In genomic region chr1:182262425-182262824, GRCh38 we compare ENCODE assay signal across 12 cellular contexts.
A peak's percentile ranks its signal among the peaks of the same experiment; 100 is the strongest.
DNase-seq lines count a peak whose midpoint lies in the region; ATAC-seq and TF ChIP-seq lines count a peak whose summit lies in the region.
"Had no signal": no experiment of that assay in that cellular context is flagged by ENCODE, and none has a peak within 500 bp of the region (broad histone marks: within the 10 kb centered on the region; RNA-seq: fewer than 3 reads in every experiment).

No MANE protein-coding gene starts in this region.

- no peak for TF ChIP-seq POLR2A in thyroid gland (IDR thresholded peaks at IDR 0.05)

- H3K4me2 ChIP-seq in GM23338 (no peak overlapping the region), Loucy (ENCODE audit: low read depth, low read length, poor library complexity, severe bottlenecking) (peak overlapping the region; percentile 58)

- no peaks in the 10 kb centered on the region for H3K4me1 ChIP-seq in GM23338 (ENCODE audit: insufficient read depth)
- H3K4me1 ChIP-seq in Loucy (ENCODE audit: insufficient read depth, low read length, poor library complexity, severe bottlenecking): peaks cover 83% of the 10 kb centered on the region
- peaks cover 10 to 11% of the 10 kb centered on the region in 2 donors for H3K4me1 ChIP-seq in thyroid gland

- no peaks in the 10 kb centered on the region for H3K9me2 ChIP-seq in GM23338 (ENCODE audit: insufficient read depth)
- H3K9me2 ChIP-seq in Loucy (replicated peaks; ENCODE audit: low read depth, low read length): no peaks in the 10 kb centered on the region

- no peaks in the 10 kb centered on the region for H3K27me3 Mint-ChIP-seq in GM23338 (ENCODE audit: insufficient read depth, low read depth, poor library complexity)
- no peaks in the 10 kb centered on the region for H3K27me3 Mint-ChIP-seq in T-helper 2 cell treated with Interferon-gamma antibody and Interleukin-4, amounts not matched to agents 5 μg/mL and 100 μg/mL, for 36 hours (ENCODE audit: low read depth)

- DNase-seq in GM23338 (ENCODE audit: low spot score) (no peak), left lobe of liver (ENCODE audit: low spot score) (no peak), thyroid gland (no peak)
- no peak for DNase-seq in T-helper 2 cell treated with Interferon-gamma antibody and Interleukin-4, amounts not matched to agents 5 μg/mL and 100 μg/mL, for 36 hours (ENCODE audit: low spot score)
- DNase-seq: DMS 273 treated with DMSO at 0.1 percent for 48 hours, NCI-H2029, NCI-H510A, NCI-H82, SIG-M5 had no signal

- no peak for ATAC-seq in GM23338
- ATAC-seq in left lobe of liver: peak; percentile 52
- ATAC-seq in HG03571 (IDR thresholded peaks at IDR 0.05; ENCODE audit: unreplicated experiment): no peak
- no peak for ATAC-seq in HG03342 (IDR thresholded peaks at IDR 0.05; ENCODE audit: unreplicated experiment)

- H3F3A ChIP-seq in GM23338 (replicated peaks; ENCODE audit: low read depth) (no peaks in the 10 kb centered on the region), Loucy (ENCODE audit: low read depth) (peaks cover 15% of the 10 kb centered on the region)

- intact Hi-C loops in thyroid gland (cut with DNase I): no loop called here

- no peak overlapping the region for H2AFZ ChIP-seq in GM23338
- H2AFZ ChIP-seq in Loucy (ENCODE audit: low read length): peak overlapping the region; percentile 61

- H3K9me3 ChIP-seq in Loucy (ENCODE audit: insufficient read depth, low read depth, low read length) (no peaks in the 10 kb centered on the region), thyroid gland (no peaks in the 10 kb centered on the region)

- H4K20me1 ChIP-seq in GM23338 (replicated peaks; ENCODE audit: insufficient read depth) (no peaks in the 10 kb centered on the region), Loucy (ENCODE audit: insufficient read depth, low read length, poor library complexity, severe bottlenecking) (no peaks in the 10 kb centered on the region)

- 0 out of 2 replicates have a peak overlapping the region, but pooled peaks have one; percentile 6 for H3K27ac Mint-ChIP-seq in GM23338
- H3K27ac Mint-ChIP-seq in T-helper 2 cell treated with Interferon-gamma antibody and Interleukin-4, amounts not matched to agents 5 μg/mL and 100 μg/mL, for 36 hours: peak overlapping the region; percentile 9

- H3K9ac ChIP-seq in Loucy (ENCODE audit: low read depth, low read length, poor library complexity, severe bottlenecking): peak overlapping the region; percentile 78

- H3K79me2 ChIP-seq in GM23338 (replicated peaks; ENCODE audit: insufficient read depth) (no peaks in the 10 kb centered on the region), Loucy (ENCODE audit: insufficient read depth, low read length) (no peaks in the 10 kb centered on the region)

- no peak overlapping the region for H3K27ac ChIP-seq in GM23338 (ENCODE audit: low read depth)
- H3K27ac ChIP-seq in thyroid gland: no peak overlapping the region

- H3K4me1 Mint-ChIP-seq in GM23338: 0 out of 3 replicates have a peak, but pooled peaks cover 5% of the 10 kb centered on the region
- H3K4me1 Mint-ChIP-seq in T-helper 2 cell treated with Interferon-gamma antibody and Interleukin-4, amounts not matched to agents 5 μg/mL and 100 μg/mL, for 36 hours (ENCODE audit: low read depth): peaks cover 27% of the 10 kb centered on the region

- H3K4me3 ChIP-seq in GM23338 (no peak overlapping the region), Loucy (ENCODE audit: low read length, poor library complexity, severe bottlenecking) (peak overlapping the region; percentile 37), thyroid gland (replicated peaks in 1 of 3) (no peak overlapping the region)

- H3K4me3 Mint-ChIP-seq in GM23338: no peak overlapping the region
- no peak overlapping the region for H3K4me3 Mint-ChIP-seq in T-helper 2 cell treated with Interferon-gamma antibody and Interleukin-4, amounts not matched to agents 5 μg/mL and 100 μg/mL, for 36 hours

- H3K27me3 ChIP-seq in GM23338 (ENCODE audit: insufficient read depth) (no peaks in the 10 kb centered on the region), Loucy (ENCODE audit: insufficient read depth, low read length, poor library complexity, severe bottlenecking) (no peaks in the 10 kb centered on the region), thyroid gland (no peaks in the 10 kb centered on the region)

- TF ChIP-seq CTCF in GM23338 (conservative IDR thresholded peaks at IDR 0.05; ENCODE audit: low read depth in 2 of 2) (no peak), Loucy (conservative IDR thresholded peaks at IDR 0.05; ENCODE audit: low read length) (no peak), thyroid gland (IDR thresholded peaks at IDR 0.05) (no peak)

- H3K9me3 Mint-ChIP-seq in GM23338: no peaks in the 10 kb centered on the region
- no peaks in the 10 kb centered on the region for H3K9me3 Mint-ChIP-seq in T-helper 2 cell treated with Interferon-gamma antibody and Interleukin-4, amounts not matched to agents 5 μg/mL and 100 μg/mL, for 36 hours

- no peaks in the 10 kb centered on the region for H3K36me3 ChIP-seq in GM23338 (ENCODE audit: insufficient read depth)
- no peaks in the 10 kb centered on the region for H3K36me3 ChIP-seq in Loucy (ENCODE audit: insufficient read depth, low read length)
- H3K36me3 ChIP-seq in thyroid gland: no peaks in the 10 kb centered on the region

- no peaks in the 10 kb centered on the region for H3K36me3 Mint-ChIP-seq in GM23338 (ENCODE audit: low read depth)
- H3K36me3 Mint-ChIP-seq in T-helper 2 cell treated with Interferon-gamma antibody and Interleukin-4, amounts not matched to agents 5 μg/mL and 100 μg/mL, for 36 hours (ENCODE audit: low read depth): no peaks in the 10 kb centered on the region

- WGBS in thyroid gland, 2 donors: 86 to 94% methylated on average over 1 of the region's 1 CpG

TF ChIP-seq in GM23338, 12 proteins besides CTCF, POLR2A, EP300 and RAD21:
- no peak for TF ChIP-seq REST (IDR thresholded peaks at IDR 0.05; ENCODE audit: unreplicated experiment)
- no peak for TF ChIP-seq NANOG (IDR thresholded peaks at IDR 0.05; ENCODE audit: borderline replicate concordance)
- no peak for TF ChIP-seq JUNB (IDR thresholded peaks at IDR 0.05; ENCODE audit: unreplicated experiment)
TF ChIP-seq in GM23338: peak in this region for 0.
